20 cellular contexts compared by ENCODE assay signal in the genomic region with DNA sequence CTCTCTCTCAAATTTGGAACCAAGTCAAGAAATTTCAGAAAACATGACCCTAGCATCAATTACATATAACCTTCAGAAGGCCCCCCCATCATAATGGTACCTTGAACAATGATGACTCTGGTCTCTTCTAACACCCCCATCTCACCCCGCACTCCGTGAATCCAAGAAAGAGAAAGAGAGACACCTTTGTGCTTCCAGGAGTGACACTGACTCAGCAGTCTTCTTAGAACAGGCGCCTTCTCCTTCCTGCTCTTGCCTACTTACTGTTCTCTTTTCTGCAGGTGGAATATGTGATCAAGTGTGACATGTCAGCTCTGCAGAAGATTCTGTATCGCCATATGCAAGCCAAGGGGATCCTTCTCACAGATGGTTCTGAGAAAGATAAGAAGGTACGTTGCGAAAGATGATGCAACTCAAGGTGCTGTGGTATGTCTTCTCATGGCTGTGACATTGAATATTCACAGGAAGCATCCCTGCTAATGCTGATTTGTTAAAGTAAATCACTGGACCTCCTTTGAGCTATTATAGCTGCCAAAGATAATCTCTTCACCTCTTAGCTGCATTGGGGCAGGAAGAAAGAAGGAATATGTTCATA.
DNase-seq lines count a peak whose midpoint lies in the region; ATAC-seq, FAIRE-seq and TF ChIP-seq lines count a peak whose summit lies in the region.
"Had no signal": no experiment of that assay in that cellular context is flagged by ENCODE, and none has a peak within 500 bp of the region (broad histone marks: within the 10 kb centered on the region; RNA-seq: fewer than 3 reads in every experiment).

No MANE protein-coding gene starts in this region.

- no peak overlapping the region for H4K91ac ChIP-seq in IMR-90 (ENCODE audit: insufficient read depth, low read depth, low read length)
- H4K91ac ChIP-seq in mesenchymal stem cell (ENCODE audit: low read length) = no peak overlapping the region

- TF ChIP-seq EP300 in K562 (IDR thresholded peaks at IDR 0.05; ENCODE audit: low read length) = no peak

- FAIRE-seq in K562 (lab: Jason Lieb, UNC) = no peak

- TF ChIP-seq RAD21 in IMR-90 (IDR thresholded peaks at IDR 0.05; ENCODE audit: low read length) (no peak), K562 (CRISPR knock-in tag; conservative IDR thresholded peaks at IDR 0.05 in 1 of 2, IDR thresholded peaks at IDR 0.05 in 1 of 2) (no peak)

- no peak overlapping the region for H2AK9ac ChIP-seq in IMR-90 (replicated peaks; ENCODE audit: low read depth, low read length, poor library complexity)

- no peaks in the 10 kb centered on the region for H3K79me2 ChIP-seq in K562 (ENCODE audit: control insufficient read depth, insufficient read depth, low read length)

- no peak overlapping the region for H2BK12ac ChIP-seq in mesenchymal stem cell (ENCODE audit: low read length in 2 of 2)

- no TSS peak for BruUV-seq in IMR-90 (replicated peaks; lab: Mats Ljungman, UMichigan)
- BruUV-seq in K562 (replicated peaks; lab: Mats Ljungman, UMichigan) = no TSS peak

- H3K36me3 ChIP-seq in IMR-90 (ENCODE audit: control insufficient read depth, insufficient read depth, low read length) (peaks cover 25% of the 10 kb centered on the region), K562 (ENCODE audit: control insufficient read depth, insufficient read depth, low read length) (peaks cover 33% of the 10 kb centered on the region; the same call in 2 of the 3 replicates), mesenchymal stem cell (ENCODE audit: control insufficient read depth in 1 of 2, insufficient read depth in 2 of 2, low read depth in 1 of 2, low read length in 2 of 2) (peaks cover 16 to 88% of the 10 kb centered on the region in 2 experiments)
- H3K36me3 ChIP-seq: BE2C, SJSA1 had no signal

- H3K4me3 Mint-ChIP-seq in immature natural killer cell = no peak overlapping the region
- H3K4me3 Mint-ChIP-seq: CD4-positive, alpha-beta T cell had no signal

- peak overlapping the region in 1 of 6 donors; percentile 26 for H3K27ac Mint-ChIP-seq in immature natural killer cell
- H3K27ac Mint-ChIP-seq: CD4-positive, alpha-beta T cell had no signal

- no peak overlapping the region for H2BK120ac ChIP-seq in IMR-90 (ENCODE audit: low read depth, low read length)
- no peak overlapping the region for H2BK120ac ChIP-seq in mesenchymal stem cell (ENCODE audit: low read depth, low read length)

- no peaks in the 10 kb centered on the region for H3K9me3 ChIP-seq in IMR-90 (ENCODE audit: control insufficient read depth, insufficient read depth, low read length)
- H3K9me3 ChIP-seq in K562 (replicated peaks; ENCODE audit: control insufficient read depth, insufficient read depth, low read depth, low read length) = no peaks in the 10 kb centered on the region
- H3K9me3 ChIP-seq in mesenchymal stem cell (ENCODE audit: control insufficient read depth, low read length) = no peaks in the 10 kb centered on the region
- H3K9me3 ChIP-seq: BE2C, SJSA1 had no signal

- H3K4me1 ChIP-seq in IMR-90 (ENCODE audit: control insufficient read depth, insufficient read depth, low read length) = peaks cover 2% of the 10 kb centered on the region; the same call in 1 of the 2 replicates
- no peaks in the 10 kb centered on the region for H3K4me1 ChIP-seq in K562 (replicated peaks in 1 of 2; ENCODE audit: control insufficient read depth in 2 of 2, insufficient read depth in 2 of 2, low read length in 2 of 2)
- peaks cover 3% of the 10 kb centered on the region for H3K4me1 ChIP-seq in mesenchymal stem cell (ENCODE audit: control insufficient read depth, insufficient read depth, low read depth, low read length)
- H3K4me1 ChIP-seq: BE2C, SJSA1 had no signal

- TF ChIP-seq CTCF in IMR-90 (conservative IDR thresholded peaks at IDR 0.05; ENCODE audit: low read depth, low read length) (no peak), K562 (IDR thresholded peaks at IDR 0.05 in 2 of 3, conservative IDR thresholded peaks at IDR 0.05 in 1 of 3; ENCODE audit: insufficient read depth in 2 of 3, low read depth in 1 of 3, low read length in 3 of 3) (no peak)

- H4K5ac ChIP-seq in IMR-90 (ENCODE audit: low read depth, low read length) = no peak overlapping the region

- H2AFZ ChIP-seq in IMR-90 (replicated peaks; ENCODE audit: low read length, poor library complexity) (no peak overlapping the region), K562 (ENCODE audit: low read depth, low read length) (no peak overlapping the region), mesenchymal stem cell (ENCODE audit: low read depth, low read length) (no peak overlapping the region)

- H3K4me3 ChIP-seq in IMR-90 (ENCODE audit: insufficient read depth, low read depth, low read length) (no peak overlapping the region), K562 (no peak overlapping the region), mesenchymal stem cell (ENCODE audit: insufficient read depth in 1 of 2, low read depth in 1 of 2, low read length in 2 of 2) (no peak overlapping the region)
- H3K4me3 ChIP-seq: SJSA1 had no signal

- no peak overlapping the region for H2BK5ac ChIP-seq in IMR-90 (ENCODE audit: low read depth, low read length, poor library complexity, severe bottlenecking)
- H2BK5ac ChIP-seq in mesenchymal stem cell (ENCODE audit: low read depth, low read length, poor library complexity, severe bottlenecking) = no peak overlapping the region

- in situ Hi-C loops in IMR-90 (cut with MboI; ENCODE audit: low sequenced_read_pairs) (no loop called here), K562 (cut with MboI) (no loop called here)

- H3K9ac ChIP-seq in IMR-90 (ENCODE audit: low read depth, low read length) (no peak overlapping the region), K562 (ENCODE audit: insufficient read depth in 1 of 2, low read depth in 2 of 2, low read length in 2 of 2) (no peak overlapping the region), mesenchymal stem cell (ENCODE audit: low read length) (no peak overlapping the region)

- no peak overlapping the region for H2AK5ac ChIP-seq in IMR-90 (ENCODE audit: low read depth, low read length)
- H2AK5ac ChIP-seq in mesenchymal stem cell (ENCODE audit: low read length, severe bottlenecking) = no peak overlapping the region

- H3K9me3 Mint-ChIP-seq in immature natural killer cell = no peaks in the 10 kb centered on the region
- H3K9me3 Mint-ChIP-seq: CD4-positive, alpha-beta T cell had no signal

- H3K27me3 Mint-ChIP-seq in immature natural killer cell (ENCODE audit: low read depth in 3 of 3) = peaks cover 0 to 2% (median 0%) of the 10 kb centered on the region in 3 donors
- H3K27me3 Mint-ChIP-seq: CD4-positive, alpha-beta T cell had no signal

- peaks cover 26 to 54% (median 37%) of the 10 kb centered on the region in 3 donors for H3K36me3 Mint-ChIP-seq in immature natural killer cell

- H3K9me1 ChIP-seq in IMR-90 (ENCODE audit: insufficient read depth, low read length) (peaks cover 3% of the 10 kb centered on the region; the same call in 1 of the 2 replicates), K562 (ENCODE audit: control insufficient read depth, insufficient read depth, low read length) (no peaks in the 10 kb centered on the region)

- H3K4ac ChIP-seq in IMR-90 (ENCODE audit: low read depth, low read length) (no peak overlapping the region), mesenchymal stem cell (ENCODE audit: low read depth in 1 of 2, low read length in 2 of 2) (no peak overlapping the region)

- H3K27ac ChIP-seq in IMR-90 (ENCODE audit: insufficient read depth, low read length) = no peak overlapping the region
- no peak overlapping the region for H3K27ac ChIP-seq in K562 (ENCODE audit: extremely low read depth, low read depth, low read length)
- no peak overlapping the region for H3K27ac ChIP-seq in mesenchymal stem cell (ENCODE audit: low read length, poor library complexity, severe bottlenecking)
- H3K27ac ChIP-seq: SJSA1 had no signal

- POLR2A ChIA-PET in IMR-90 (lab: Charles Lee; ENCODE audit: unreplicated experiment) = no interaction called here
- POLR2A ChIA-PET in K562 (lab: Yijun Ruan, JAX) = no interaction called here

- H3K18ac ChIP-seq in IMR-90 (ENCODE audit: low read depth, low read length) (no peak overlapping the region), mesenchymal stem cell (ENCODE audit: low read depth in 1 of 2, low read length in 2 of 2) (no peak overlapping the region)

- H3K79me1 ChIP-seq in IMR-90 (ENCODE audit: low read depth in 1 of 2, low read length in 2 of 2) (peaks cover 0 to 7% of the 10 kb centered on the region in 2 experiments; a peak in 3 of 4 replicates), mesenchymal stem cell (replicated peaks; ENCODE audit: low read length, poor library complexity, severe bottlenecking) (peaks cover 8% of the 10 kb centered on the region)

- dilution Hi-C loops in IMR-90 (cut with HindIII; ENCODE audit: low sequenced_read_pairs, unreplicated experiment) = no loop called here

- H4K20me1 ChIP-seq in IMR-90 (ENCODE audit: insufficient read depth, low read length) (no peaks in the 10 kb centered on the region), K562 (replicated peaks; ENCODE audit: control insufficient read depth, insufficient read depth, low read length) (no peaks in the 10 kb centered on the region)

- ATAC-seq in IMR-90 (ENCODE audit: low read depth) (no peak), K562 (no peak), left cardiac atrium (no peak)
- ATAC-seq: HCT116 had no signal

- H3K27me3 ChIP-seq in IMR-90 (ENCODE audit: control insufficient read depth, insufficient read depth, low read length) (no peaks in the 10 kb centered on the region), K562 (ENCODE audit: control insufficient read depth in 2 of 2, insufficient read depth in 2 of 2, low read length in 2 of 2) (no peaks in the 10 kb centered on the region), mesenchymal stem cell (ENCODE audit: control insufficient read depth in 1 of 2, insufficient read depth in 1 of 2, low read length in 2 of 2) (no peaks in the 10 kb centered on the region)
- H3K27me3 ChIP-seq: BE2C, SJSA1 had no signal

- no peak overlapping the region for H2BK20ac ChIP-seq in IMR-90 (ENCODE audit: low read depth, low read length)

- no CpG with 5 or more reads among the region's 6 CpGs for WGBS in IMR-90 (ENCODE audit: extremely low coverage in 2 of 2, insufficient read length in 1 of 2), 2 experiments
- WGBS in K562 (ENCODE audit: insufficient coverage, low coverage, missing lambda C conversion rate) = 38% methylated on average over 4 of the region's 6 CpGs
- 85% methylated on average over 5 of the region's 6 CpGs for WGBS in mesenchymal stem cell

- intact Hi-C loops in IMR-90 (cut with micrococcal nuclease) = no loop called here
- intact Hi-C loops in K562 (cut with micrococcal nuclease) = no loop called here
- intact Hi-C loops in left cardiac atrium (cut with DNase I) = no loop called here

- H3K14ac ChIP-seq in IMR-90 (replicated peaks; ENCODE audit: low read depth, low read length) (no peak overlapping the region), mesenchymal stem cell (ENCODE audit: low read length in 2 of 2) (no peak overlapping the region)

- H3K4me2 ChIP-seq in IMR-90 (ENCODE audit: low read depth, low read length) (no peak overlapping the region), K562 (ENCODE audit: insufficient read depth, low read length) (no peak overlapping the region), mesenchymal stem cell (ENCODE audit: low read length, poor library complexity, severe bottlenecking) (no peak overlapping the region)

- H4K8ac ChIP-seq in IMR-90 (ENCODE audit: low read depth in 2 of 2, low read length in 2 of 2) = no peak overlapping the region
- no peak overlapping the region for H4K8ac ChIP-seq in mesenchymal stem cell (ENCODE audit: low read length)

- no peak for TF ChIP-seq POLR2A in IMR-90 (IDR thresholded peaks at IDR 0.05; ENCODE audit: low read depth, low read length)
- no peak for TF ChIP-seq POLR2A in K562 (conservative IDR thresholded peaks at IDR 0.05)

- peaks cover 0 to 15% of the 10 kb centered on the region in 2 donors for H3K4me1 Mint-ChIP-seq in immature natural killer cell

- DNase-seq in NCI-H2227 treated with DMSO at 0.1 percent for 48 hours (lab: John Stamatoyannopoulos, UW) (peak; percentile 3), NCI-H2227 (lab: John Stamatoyannopoulos, UW; ENCODE audit: unreplicated experiment) (no peak), IMR-90 (no peak), K562 (ENCODE audit: extremely low read depth in 1 of 4, low spot score in 3 of 4) (peak in 1 of 4 experiments; percentile 2), mesenchymal stem cell (peak; percentile 6), immature natural killer cell (no peak), left cardiac atrium (no peak), DMS79 (lab: John Stamatoyannopoulos, UW) (no peak)
- DNase-seq: 8988T; BE2C; Calu3; CD4-positive, alpha-beta T cell; DMS53; KG1; NCI-H1092; NCI-H146; NCI-H2081; NCI-H510A treated with DMSO at 0.1 percent for 48 hours had no signal

- H3K23ac ChIP-seq in IMR-90 (ENCODE audit: low read depth, low read length) (no peak overlapping the region), mesenchymal stem cell (ENCODE audit: low read length in 2 of 2) (no peak overlapping the region)

- H2BK15ac ChIP-seq in IMR-90 (ENCODE audit: low read depth, low read length) (no peak overlapping the region), mesenchymal stem cell (ENCODE audit: low read depth, poor library complexity, severe bottlenecking) (no peak overlapping the region)

- CTCF ChIA-PET in IMR-90 (lab: Yijun Ruan, JAX) (interaction anchor here (1.8 kb wide), 1 partner anchor 9 kb away, joined by 6 read pairs; no protein-coding TSS in a partner anchor), K562 (lab: Yijun Ruan, JAX; ENCODE audit: low intra/inter-chr PET ratio) (no interaction called here)

- H3K56ac ChIP-seq in IMR-90 (ENCODE audit: extremely low read depth, insufficient read depth, low read length) = no peak overlapping the region

Comparison
In these comparisons a context has a peak if more than half of its experiments do, and no peak if none do; other contexts are left out.
1. DNase-seq: peak in NCI-H2227 treated with DMSO at 0.1 percent for 48 hours (single experiment) and mesenchymal stem cell (single experiment); none in NCI-H2227 (single experiment), IMR-90 (single experiment), immature natural killer cell (0 of 3), left cardiac atrium (single experiment) and DMS79 (single experiment).